In genomic region chr6:126788961-126789365, GRCh38 we compare ENCODE assay signal across 18 cellular contexts.
"Had no signal": no experiment of that assay in that cellular context is flagged by ENCODE, and none has a peak within 500 bp of the region (broad histone marks: within the 10 kb centered on the region; RNA-seq: fewer than 3 reads in every experiment).

No MANE protein-coding gene starts in this region.

- H3K27me3 ChIP-seq: breast epithelium, stomach, upper lobe of right lung had no signal

- H3K27ac ChIP-seq: skin epidermis, upper lobe of right lung had no signal

- H3K4me1 ChIP-seq: breast epithelium, stomach, upper lobe of right lung had no signal

- H3K4me1 Mint-ChIP-seq: activated CD4-positive, alpha-beta T cell treated with anti-CD3 and anti-CD28 coated beads, Interleukin-2, amount 10 ng/mL, durations not matched to agents 24 days and 14 days; activated naive CD8-positive, alpha-beta T cell treated with anti-CD3 and anti-CD28 coated beads, Interleukin-2, amount 50 U/mL, for 24 hours had no signal

- H3K4me3 Mint-ChIP-seq: activated CD4-positive, alpha-beta T cell treated with anti-CD3 and anti-CD28 coated beads, Interleukin-2, amount 10 ng/mL, durations not matched to agents 24 days and 14 days; activated CD8-positive, alpha-beta T cell treated with anti-CD3 and anti-CD28 coated beads, Interleukin-2, amount 10 ng/mL, durations not matched to agents 7 days and 5 days; activated naive CD4-positive, alpha-beta T cell treated with anti-CD3 and anti-CD28 coated beads for 36 hours; activated naive CD8-positive, alpha-beta T cell treated with anti-CD3 and anti-CD28 coated beads, Interleukin-2, amount 50 U/mL, for 24 hours; activated T-cell treated with anti-CD3 and anti-CD28 coated beads, Interleukin-2, amount 50 U/mL, for 4 hours had no signal

- DNase-seq: activated CD4-positive, alpha-beta T cell treated with anti-CD3 and anti-CD28 coated beads, Interleukin-2, amount 10 ng/mL, durations not matched to agents 24 days and 14 days; activated CD8-positive, alpha-beta T cell treated with anti-CD3 and anti-CD28 coated beads, Interleukin-2, amount 10 ng/mL, durations not matched to agents 7 days and 5 days; activated naive CD4-positive, alpha-beta T cell treated with anti-CD3 and anti-CD28 coated beads for 36 hours; activated naive CD8-positive, alpha-beta T cell treated with anti-CD3 and anti-CD28 coated beads, Interleukin-2, amount 50 U/mL, for 24 hours; activated T-cell treated with anti-CD3 and anti-CD28 coated beads, Interleukin-2, amount 50 U/mL, for 4 hours; erythroblast; midbrain; occipital lobe; posterior cingulate gyrus; retina; stimulated activated CD4-positive, alpha-beta T cell treated with anti-CD3 and anti-CD28 coated beads, Interleukin-4, amount 100 ng/mL, for 1 hour; stomach; T1000; upper lobe of right lung had no signal

- H3K4me3 ChIP-seq: breast epithelium, coronary artery, lung, skin epidermis, stomach, upper lobe of right lung had no signal

- H3K27ac Mint-ChIP-seq: activated CD4-positive, alpha-beta T cell treated with anti-CD3 and anti-CD28 coated beads, Interleukin-2, amount 10 ng/mL, durations not matched to agents 24 days and 14 days; activated CD8-positive, alpha-beta T cell treated with anti-CD3 and anti-CD28 coated beads, Interleukin-2, amount 10 ng/mL, durations not matched to agents 7 days and 5 days; activated naive CD4-positive, alpha-beta T cell treated with anti-CD3 and anti-CD28 coated beads for 36 hours; activated naive CD8-positive, alpha-beta T cell treated with anti-CD3 and anti-CD28 coated beads, Interleukin-2, amount 50 U/mL, for 24 hours had no signal

- H3K27me3 Mint-ChIP-seq: activated CD4-positive, alpha-beta T cell treated with anti-CD3 and anti-CD28 coated beads, Interleukin-2, amount 10 ng/mL, durations not matched to agents 24 days and 14 days; activated naive CD8-positive, alpha-beta T cell treated with anti-CD3 and anti-CD28 coated beads, Interleukin-2, amount 50 U/mL, for 24 hours had no signal

- H3K9me3 Mint-ChIP-seq: activated CD4-positive, alpha-beta T cell treated with anti-CD3 and anti-CD28 coated beads, Interleukin-2, amount 10 ng/mL, durations not matched to agents 24 days and 14 days; activated naive CD4-positive, alpha-beta T cell treated with anti-CD3 and anti-CD28 coated beads for 36 hours; activated naive CD8-positive, alpha-beta T cell treated with anti-CD3 and anti-CD28 coated beads, Interleukin-2, amount 50 U/mL, for 24 hours; activated T-cell treated with anti-CD3 and anti-CD28 coated beads, Interleukin-2, amount 50 U/mL, for 4 hours had no signal

- H3K9me3 ChIP-seq: breast epithelium, stomach, upper lobe of right lung had no signal

- H3K36me3 ChIP-seq: breast epithelium, stomach, upper lobe of right lung had no signal

- ATAC-seq: activated CD8-positive, alpha-beta T cell treated with anti-CD3 and anti-CD28 coated beads, Interleukin-2, amount 10 ng/mL, durations not matched to agents 7 days and 5 days; activated naive CD8-positive, alpha-beta T cell treated with anti-CD3 and anti-CD28 coated beads, Interleukin-2, amount 50 U/mL, for 24 hours; activated T-cell treated with anti-CD3 and anti-CD28 coated beads, Interleukin-2, amount 50 U/mL, for 4 hours; upper lobe of right lung had no signal
